ENCODE assay signal across 8 cellular contexts in genomic region chr13:48334534-48335127, GRCh38. TPM values are rescaled to one million over a fixed set of nuclear protein-coding genes. Genes with fewer than 3 reads are reported as not detected.
DNase-seq lines count a peak whose midpoint lies in the region; ATAC-seq, FAIRE-seq and TF ChIP-seq lines count a peak whose summit lies in the region.

No MANE protein-coding gene starts in this region.

- in situ Hi-C loops in SK-MEL-5 (cut with HindIII; ENCODE audit: low pct_unique_long_range_greater_than_20kb, low sequenced_read_pairs): no loop called here

- whole genome bisulfite sequencing in esophagus muscularis mucosa: 78% methylated on average over 4 of the region's 4 CpGs
- WGBS in pancreas, 2 donors: 51 to 61% methylated on average over 4 of the region's 4 CpGs

- DNase-seq in Ammon's horn (ENCODE audit: low spot score): peak; percentile 51
- no peak for DNase-seq in GM19239 (ENCODE audit: insufficient read length, low spot score)
- DNase-seq in SK-MEL-5 (ENCODE audit: low read depth, low spot score): peak; percentile 68
- no peak for DNase-seq in esophagus muscularis mucosa (ENCODE audit: extremely low spot score)
- no peak for DNase-seq in pancreas

- intact Hi-C loops in esophagus muscularis mucosa (cut with DNase I) (loop anchor here (5.0 kb wide), 1 partner anchor 248 kb away; no protein-coding TSS in a partner anchor), pancreas (cut with DNase I) (loop anchor here in 1 of 3 donors (10.0 kb wide), 1 partner anchor 250 kb away; no protein-coding TSS in a partner anchor)

- H3K9me3 ChIP-seq in esophagus muscularis mucosa (peaks cover 0 to 9% (median 4%) of the 10 kb centered on the region in 4 donors), pancreas (no peaks in the 10 kb centered on the region)

- H3K4me1 ChIP-seq in esophagus muscularis mucosa (peaks cover 0 to 9% (median 0%) of the 10 kb centered on the region in 4 donors), pancreas (peaks cover 0 to 5% (median 0%) of the 10 kb centered on the region in 3 donors)

- H3K27ac ChIP-seq in esophagus muscularis mucosa (replicated peaks in 1 of 4): no peak overlapping the region
- H3K27ac ChIP-seq in pancreas: no peak overlapping the region

- H3K4me3 ChIP-seq in esophagus muscularis mucosa: no peak overlapping the region
- H3K4me3 ChIP-seq in pancreas: no peak overlapping the region

- TF ChIP-seq EP300 in esophagus muscularis mucosa (IDR thresholded peaks at IDR 0.05): no peak

- FAIRE-seq in GM19239 (lab: Jason Lieb, UNC) (peak; percentile 84), pancreas (lab: Jason Lieb, UNC) (peak; percentile 92)

- H3K27me3 ChIP-seq in esophagus muscularis mucosa (no peaks in the 10 kb centered on the region), pancreas (no peaks in the 10 kb centered on the region)

- H3K36me3 ChIP-seq in esophagus muscularis mucosa (peaks cover 4 to 10% (median 8%) of the 10 kb centered on the region in 4 donors), pancreas (no peaks in the 10 kb centered on the region)

- ATAC-seq in pancreas (peak in 3 of 4 donors; percentile 71 to 78 (median 78)), GM19463 (IDR thresholded peaks at IDR 0.05; ENCODE audit: unreplicated experiment) (no peak), HG02798 (IDR thresholded peaks at IDR 0.05; ENCODE audit: poor library complexity, unreplicated experiment) (no peak), GM18502 (IDR thresholded peaks at IDR 0.05; ENCODE audit: poor library complexity, unreplicated experiment) (no peak)

- peak; percentile 46 to 58 (median 54) for TF ChIP-seq CTCF in esophagus muscularis mucosa (IDR thresholded peaks at IDR 0.05)
- peak in 2 of 4 donors; percentile 30 to 32 for TF ChIP-seq CTCF in pancreas (IDR thresholded peaks at IDR 0.05)

- no peak for TF ChIP-seq POLR2A in esophagus muscularis mucosa (IDR thresholded peaks at IDR 0.05; ENCODE audit: low read depth)

RNA-seq across cellular contexts. Expression of gene RB1, which starts 31.1 kb away (rescaled TPM):
- total RNA-seq in SK-MEL-5 (2014; rRNA removed; shearing (Covaris generic)): 43.8 and 44.7 TPM in 2 replicates
- 31.0 and 40.3 TPM in 2 replicates for polyA plus RNA-seq in SK-MEL-5 (2015; cell fraction: cytosol; rRNA removed)
- 15.2 and 17.3 TPM in 2 replicates for polyA plus RNA-seq in SK-MEL-5 (2015; cell fraction: nucleus; rRNA removed)
- total RNA-seq in esophagus muscularis mucosa (10 to 100 TPM; 28.4 to 33.2 (median 29.9) TPM), pancreas (10 to 100 TPM in 4 of 6 donors, 1 to 10 TPM in 2; 7.5 to 23.0 (median 12.5) TPM)
- 1 to 10 TPM; 5.0 to 10.0 TPM for polyA plus RNA-seq in pancreas

Comparison
In these comparisons a context has a peak if more than half of its experiments do, and no peak if none do; other contexts are left out.
1. DNase-seq: peak in Ammon's horn (single experiment) and SK-MEL-5 (single experiment); none in GM19239 (single experiment), esophagus muscularis mucosa (single experiment) and pancreas (0 of 6).
2. ATAC-seq: peak in pancreas (3 of 4); none in GM19463 (single experiment), HG02798 (single experiment) and GM18502 (single experiment).